In the genomic region with DNA sequence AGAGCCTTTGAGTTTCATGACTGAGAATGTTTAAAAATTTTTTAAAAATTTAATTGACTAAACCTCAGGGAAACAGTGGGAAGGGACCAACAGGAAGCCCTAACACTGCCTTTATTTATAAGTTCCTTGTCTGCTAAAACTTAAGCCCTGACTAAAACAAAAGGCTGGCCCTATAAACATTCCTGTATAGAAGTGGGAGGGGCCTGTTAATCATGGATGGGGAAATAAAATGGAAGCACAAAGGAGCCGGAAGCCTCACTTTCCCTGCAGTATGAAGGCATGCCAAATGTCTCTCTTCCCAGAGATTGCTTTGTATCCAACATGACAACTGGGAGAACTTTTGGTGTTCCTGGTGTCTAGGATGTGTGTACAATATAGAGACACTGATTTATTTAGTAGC, we compare ENCODE assay signal across 20 cellular contexts.
DNase-seq lines count a peak whose midpoint lies in the region; ATAC-seq, FAIRE-seq and TF ChIP-seq lines count a peak whose summit lies in the region.
"Had no signal": no experiment of that assay in that cellular context is flagged by ENCODE, and none has a peak within 500 bp of the region (broad histone marks: within the 10 kb centered on the region; RNA-seq: fewer than 3 reads in every experiment).

No MANE protein-coding gene starts in this region.

- H2AFZ ChIP-seq in HepG2 (ENCODE audit: low read length) = no peak overlapping the region
- H2AFZ ChIP-seq in neural progenitor cell (replicated peaks) = no peak overlapping the region

- in situ Hi-C loops in HepG2 (cut with HindIII; ENCODE audit: extremely low pct_ligation_motif_present, low pct_unique_long_range_greater_than_20kb) = no loop called here

- CTCF ChIA-PET in HepG2 (lab: Yijun Ruan, JAX; ENCODE audit: low intra/inter-chr PET ratio, low total read pairs) = no interaction called here

- H3K9ac ChIP-seq in HepG2 (ENCODE audit: insufficient read depth, low read depth, low read length) = no peak overlapping the region
- H3K9ac ChIP-seq in neural progenitor cell = no peak overlapping the region

- intact Hi-C loops in HepG2 (cut with micrococcal nuclease; ENCODE audit: unreplicated experiment) (no loop called here), right lobe of liver (cut with DNase I) (no loop called here), Right ventricle myocardium superior (cut with DNase I) (no loop called here)

- TF ChIP-seq POLR2A in HepG2 (IDR thresholded peaks at IDR 0.05; ENCODE audit: insufficient read depth in 1 of 2, low read depth in 2 of 2, low read length in 2 of 2) (no peak), right lobe of liver (IDR thresholded peaks at IDR 0.05) (no peak)

- H3K4me1 ChIP-seq in HepG2 (ENCODE audit: insufficient read depth, low read length) = no peaks in the 10 kb centered on the region
- H3K4me1 ChIP-seq in right lobe of liver = no peaks in the 10 kb centered on the region
- H3K4me1 ChIP-seq in neural progenitor cell = no peaks in the 10 kb centered on the region
- H3K4me1 ChIP-seq: A549, Caco-2 had no signal

- H3K4me2 ChIP-seq in HepG2 (ENCODE audit: low read depth, low read length) (no peak overlapping the region), neural progenitor cell (no peak overlapping the region)
- H3K4me2 ChIP-seq: A549 had no signal

- H3K4me3 ChIP-seq in HepG2 (replicated peaks in 1 of 3; ENCODE audit: insufficient read depth in 1 of 3, low read depth in 2 of 3, low read length in 3 of 3) (no peak overlapping the region), right lobe of liver (no peak overlapping the region), neural progenitor cell (no peak overlapping the region)
- H3K4me3 ChIP-seq: A549 had no signal

- H3K9me3 Mint-ChIP-seq in chondrocyte (ENCODE audit: low read depth) (no peaks in the 10 kb centered on the region), neural progenitor cell (no peaks in the 10 kb centered on the region)
- H3K9me3 Mint-ChIP-seq: CD4-positive, alpha-beta T cell; IgD-negative memory B cell had no signal

- H3K27ac ChIP-seq in HepG2 (ENCODE audit: extremely low read length, insufficient read depth, low read length) = no peak overlapping the region
- no peak overlapping the region for H3K27ac ChIP-seq in right lobe of liver
- H3K27ac ChIP-seq in neural progenitor cell = no peak overlapping the region
- H3K27ac ChIP-seq: 22Rv1, A549, C4-2B had no signal

- DNase-seq in HepG2 (ENCODE audit: low spot score) (no peak), right lobe of liver (no peak), chondrocyte (ENCODE audit: low spot score) (no peak), neural progenitor cell (ENCODE audit: low spot score) (peak; percentile 5), Right ventricle myocardium superior (no peak), HUDEP-2 (lab: John Stamatoyannopoulos, UW; ENCODE audit: unreplicated experiment in 76 of 76) (no peak), OCI-M2 (lab: John Stamatoyannopoulos, UW; ENCODE audit: unreplicated experiment) (no peak)
- DNase-seq: AML-193; Caco-2; CD4-positive, alpha-beta T cell; H7 had no signal

- H3K27me3 Mint-ChIP-seq in chondrocyte (ENCODE audit: low read depth) (no peaks in the 10 kb centered on the region), neural progenitor cell (ENCODE audit: insufficient read depth, low read depth) (no peaks in the 10 kb centered on the region)
- H3K27me3 Mint-ChIP-seq: CD4-positive, alpha-beta T cell; IgD-negative memory B cell had no signal

- H3K4me1 Mint-ChIP-seq in chondrocyte (ENCODE audit: low read depth) = peaks cover 17% of the 10 kb centered on the region
- H3K4me1 Mint-ChIP-seq in neural progenitor cell = no peaks in the 10 kb centered on the region
- H3K4me1 Mint-ChIP-seq: IgD-negative memory B cell had no signal

- POLR2A ChIA-PET in HepG2 (lab: Yijun Ruan, JAX) = no interaction called here

- H3K36me3 Mint-ChIP-seq in chondrocyte (ENCODE audit: low read depth) (peaks cover 3% of the 10 kb centered on the region), neural progenitor cell (no peaks in the 10 kb centered on the region)

- no peaks in the 10 kb centered on the region for H3K27me3 ChIP-seq in HepG2 (ENCODE audit: control insufficient read depth in 1 of 2, insufficient read depth in 2 of 2, low read length in 2 of 2)
- H3K27me3 ChIP-seq in right lobe of liver = no peaks in the 10 kb centered on the region
- no peaks in the 10 kb centered on the region for H3K27me3 ChIP-seq in neural progenitor cell

- 100% methylated on average over 1 of the region's 1 CpG for WGBS in HepG2 (ENCODE audit: low lambda C conversion rate)
- 100% methylated on average over 1 of the region's 1 CpG for WGBS in right lobe of liver (ENCODE audit: insufficient coverage, low coverage, low lambda C conversion rate, missing lambda C conversion rate)

- TF ChIP-seq EP300 in HepG2 (IDR thresholded peaks at IDR 0.05; ENCODE audit: low read depth in 2 of 2, low read length in 2 of 2) (no peak), HepG2 (CRISPR knock-in tag; IDR thresholded peaks at IDR 0.05; ENCODE audit: borderline replicate concordance) (no peak)

- ATAC-seq in HepG2 = no peak
- ATAC-seq in right lobe of liver = no peak
- no peak for ATAC-seq in Right ventricle myocardium superior (ENCODE audit: poor library complexity)
- ATAC-seq: A549, HCT116 had no signal

- FAIRE-seq in HepG2 (lab: Jason Lieb, UNC) = no peak
- FAIRE-seq: A549, D721Med, G401.6, GM12891, GM19239 had no signal

- TF ChIP-seq CTCF in HepG2 (CRISPR knock-in tag; IDR thresholded peaks at IDR 0.05) = no peak
- TF ChIP-seq CTCF in right lobe of liver (IDR thresholded peaks at IDR 0.05) = no peak
- no peak for TF ChIP-seq CTCF in chondrocyte (IDR thresholded peaks at IDR 0.05)
- TF ChIP-seq CTCF in neural progenitor cell (IDR thresholded peaks at IDR 0.05) = no peak

- H3K36me3 ChIP-seq in HepG2 (replicated peaks in 1 of 2; ENCODE audit: control insufficient read depth in 1 of 2, insufficient read depth in 2 of 2, low read length in 2 of 2) = no peaks in the 10 kb centered on the region
- no peaks in the 10 kb centered on the region for H3K36me3 ChIP-seq in right lobe of liver
- H3K36me3 ChIP-seq in neural progenitor cell = no peaks in the 10 kb centered on the region

- H3K79me2 ChIP-seq in HepG2 (ENCODE audit: insufficient read depth, low read length) (no peaks in the 10 kb centered on the region), neural progenitor cell (ENCODE audit: low read depth) (no peaks in the 10 kb centered on the region)

- H3F3A ChIP-seq in neural progenitor cell (ENCODE audit: low read depth) = no peaks in the 10 kb centered on the region

- H3K4me3 Mint-ChIP-seq in chondrocyte (ENCODE audit: unreplicated experiment) (no peak overlapping the region), neural progenitor cell (no peak overlapping the region)
- H3K4me3 Mint-ChIP-seq: CD4-positive, alpha-beta T cell; IgD-negative memory B cell had no signal

- H3K9me3 ChIP-seq in HepG2 (ENCODE audit: low read length) = no peaks in the 10 kb centered on the region
- no peaks in the 10 kb centered on the region for H3K9me3 ChIP-seq in right lobe of liver
- H3K9me3 ChIP-seq in neural progenitor cell (ENCODE audit: low read depth) = no peaks in the 10 kb centered on the region
- H3K9me3 ChIP-seq: A549, Caco-2 had no signal

- no peaks in the 10 kb centered on the region for H4K20me1 ChIP-seq in HepG2 (ENCODE audit: insufficient read depth, low read length)
- H4K20me1 ChIP-seq in neural progenitor cell (ENCODE audit: low read depth) = no peaks in the 10 kb centered on the region

- TF ChIP-seq RAD21 in HepG2 (CRISPR knock-in tag; IDR thresholded peaks at IDR 0.05) = no peak

- peak overlapping the region; percentile 54 for H3K27ac Mint-ChIP-seq in chondrocyte (ENCODE audit: unreplicated experiment)
- H3K27ac Mint-ChIP-seq in neural progenitor cell = no peak overlapping the region
- H3K27ac Mint-ChIP-seq: CD4-positive, alpha-beta T cell; IgD-negative memory B cell had no signal

- BruUV-seq in HepG2 (replicated peaks; lab: Mats Ljungman, UMichigan) = TSS peak; percentile 38

TF ChIP-seq in HepG2, 621 proteins besides CTCF, POLR2A, EP300 and RAD21 (continues in another document):
- TF ChIP-seq RXRA (CRISPR knock-in tag; IDR thresholded peaks at IDR 0.05) (no peak), ZNF678 (CRISPR knock-in tag; IDR thresholded peaks at IDR 0.05) (no peak), HMG20B (CRISPR knock-in tag; conservative IDR thresholded peaks at IDR 0.05) (no peak)
